ENCODE assay signal across 9 cellular contexts in the genomic region with DNA sequence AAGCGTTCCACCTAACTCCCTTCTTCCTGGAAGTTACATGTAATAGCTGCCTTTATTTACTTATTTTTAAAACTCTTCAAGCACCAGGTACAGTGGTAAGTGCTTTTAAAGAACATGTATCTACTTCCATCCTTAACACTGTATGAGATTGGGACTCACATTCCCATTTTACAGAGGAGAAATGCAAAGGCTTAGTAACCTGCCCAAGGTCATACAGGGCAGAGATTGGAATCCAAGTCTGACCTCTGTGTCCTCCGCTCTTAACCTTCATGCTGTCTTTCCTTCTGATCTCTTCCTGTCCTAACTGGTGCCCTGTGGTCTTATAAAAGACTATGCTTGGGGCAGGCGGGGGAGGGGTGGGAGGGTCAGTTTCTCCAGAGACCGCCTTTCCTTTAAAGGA. TPM values are rescaled to one million over a fixed set of nuclear protein-coding genes. Genes with fewer than 3 reads are reported as not detected.
DNase-seq lines count a peak whose midpoint lies in the region; ATAC-seq and TF ChIP-seq lines count a peak whose summit lies in the region.
"Had no signal": no experiment of that assay in that cellular context is flagged by ENCODE, and none has a peak within 500 bp of the region (broad histone marks: within the 10 kb centered on the region; RNA-seq: fewer than 3 reads in every experiment).

No MANE protein-coding gene starts in this region.

- intact Hi-C loops in Right ventricle myocardium superior (cut with DNase I), result loop anchor here (10.0 kb wide), 1 partner anchor 97 kb away; no protein-coding TSS in a partner anchor

- peak overlapping the region; percentile 90 to 91 for H3K27ac ChIP-seq in right atrium auricular region

- ATAC-seq in Right ventricle myocardium superior (ENCODE audit: poor library complexity) (no peak), GM19463 (IDR thresholded peaks at IDR 0.05; ENCODE audit: unreplicated experiment) (no peak)

- TF ChIP-seq CTCF in right atrium auricular region (IDR thresholded peaks at IDR 0.05) (no peak), cardiac fibroblast (IDR thresholded peaks at IDR 0.05; ENCODE audit: low read depth, low read length) (no peak)

- H3K4me1 ChIP-seq in right atrium auricular region (peaks cover 0 to 44% of the 10 kb centered on the region in 2 donors), mucosa of stomach (ENCODE audit: control insufficient read depth, insufficient read depth, low read length) (peaks cover 20% of the 10 kb centered on the region)

- no peaks in the 10 kb centered on the region for H3K36me3 ChIP-seq in right atrium auricular region
- H3K36me3 ChIP-seq in mucosa of stomach (ENCODE audit: control insufficient read depth, insufficient read depth, low read length), result no peaks in the 10 kb centered on the region

- H3K9ac ChIP-seq in mucosa of stomach (ENCODE audit: low read length), result peak overlapping the region; percentile 96

- no peak for DNase-seq in right atrium auricular region (ENCODE audit: low spot score)
- no peak for DNase-seq in Right ventricle myocardium superior
- DNase-seq in cardiac fibroblast (ENCODE audit: low read depth in 2 of 2), result no peak
- no peak for DNase-seq in retina
- no peak for DNase-seq in DMS153 treated with DMSO at 0.1 percent for 48 hours (lab: John Stamatoyannopoulos, UW; ENCODE audit: unreplicated experiment)
- DNase-seq in stimulated activated CD8-positive, alpha-beta memory T cell treated with anti-CD3 and anti-CD28 coated beads, Interleukin-4, amount 100 ng/mL, for 48 hours, result no peak
- DNase-seq: GF-D8 had no signal

- H3K9me3 ChIP-seq in right atrium auricular region (no peaks in the 10 kb centered on the region), mucosa of stomach (ENCODE audit: control insufficient read depth, low read length) (no peaks in the 10 kb centered on the region)

- no peaks in the 10 kb centered on the region for H3K27me3 ChIP-seq in right atrium auricular region
- no peaks in the 10 kb centered on the region for H3K27me3 ChIP-seq in mucosa of stomach (ENCODE audit: control insufficient read depth, insufficient read depth, low read length)

- H3K4me3 ChIP-seq in right atrium auricular region (peak overlapping the region; percentile 96 to 97), cardiac fibroblast (replicated peaks in 1 of 2; ENCODE audit: low read depth in 2 of 2, low read length in 2 of 2) (peak overlapping the region; percentile 87 to 93), mucosa of stomach (ENCODE audit: low read length) (peak overlapping the region; percentile 81)

RNA-seq across cellular contexts. Expression of a gene that starts 1.6 kb away (rescaled TPM):
- 10 to 100 TPM; 17.7 to 24.4 TPM for total RNA-seq in right atrium auricular region
- total RNA-seq in Right ventricle myocardium superior, result 39.6 TPM
